Comparison of ENCODE assay signal across 13 cellular contexts in genomic region chr12:17478908-17479673, GRCh38.
DNase-seq lines count a peak whose midpoint lies in the region; ATAC-seq and TF ChIP-seq lines count a peak whose summit lies in the region.
"Had no signal": no experiment of that assay in that cellular context is flagged by ENCODE, and none has a peak within 500 bp of the region (broad histone marks: within the 10 kb centered on the region; RNA-seq: fewer than 3 reads in every experiment).

No MANE protein-coding gene starts in this region.

- no peaks in the 10 kb centered on the region for H3K36me3 Mint-ChIP-seq in chondrocyte (ENCODE audit: low read depth)
- H3K36me3 Mint-ChIP-seq: CD8-positive, alpha-beta T cell had no signal

- intact Hi-C loops in sigmoid colon (cut with DNase I): no loop called here

- H3K36me3 ChIP-seq in SJCRH30: no peaks in the 10 kb centered on the region
- H3K36me3 ChIP-seq in sigmoid colon: no peaks in the 10 kb centered on the region
- H3K36me3 ChIP-seq: BLaER1 treated with 17β-estradiol and CSF1 and Interleukin-3, amounts not matched to agents 10 nM and 100 nM had no signal

- no peak for TF ChIP-seq CTCF in chondrocyte (IDR thresholded peaks at IDR 0.05)
- TF ChIP-seq CTCF in sigmoid colon (IDR thresholded peaks at IDR 0.05): no peak

- DNase-seq in D341Med (ENCODE audit: low spot score): peak; percentile 8
- peak; percentile 13 to 17 for DNase-seq in SJCRH30
- DNase-seq in chondrocyte (ENCODE audit: low spot score): peak; percentile 67
- DNase-seq in sigmoid colon: peak; percentile 56
- no peak for DNase-seq in GF-D8 (lab: John Stamatoyannopoulos, UW)
- DNase-seq in NCI-H1417 (lab: John Stamatoyannopoulos, UW): no peak
- DNase-seq: Calu3; CD8-positive, alpha-beta T cell; HCEC 1CT had no signal

- H3K9me3 Mint-ChIP-seq in chondrocyte (ENCODE audit: low read depth): peaks cover 24% of the 10 kb centered on the region

- no peak for TF ChIP-seq POLR2A in sigmoid colon (IDR thresholded peaks at IDR 0.05)

- no peak for ATAC-seq in HG03095 (IDR thresholded peaks at IDR 0.05; ENCODE audit: unreplicated experiment)
- ATAC-seq: CD8-positive, alpha-beta T cell; GM23338 had no signal

- WGBS in sigmoid colon, 2 donors: 89 to 93% methylated on average over 8 of the region's 8 CpGs

- no peaks in the 10 kb centered on the region for H3K27me3 Mint-ChIP-seq in chondrocyte (ENCODE audit: low read depth)
- H3K27me3 Mint-ChIP-seq: B cell had no signal

- H3K27me3 ChIP-seq in SJCRH30 (no peaks in the 10 kb centered on the region), sigmoid colon (no peaks in the 10 kb centered on the region)
- H3K27me3 ChIP-seq: BLaER1 treated with 17β-estradiol and CSF1 and Interleukin-3, amounts not matched to agents 10 nM and 100 nM had no signal

- H3K27ac Mint-ChIP-seq in chondrocyte (ENCODE audit: unreplicated experiment): no peak overlapping the region
- H3K27ac Mint-ChIP-seq: B cell; CD8-positive, alpha-beta T cell; GM23338 had no signal

- no peak overlapping the region for H3K4me3 Mint-ChIP-seq in chondrocyte (ENCODE audit: unreplicated experiment)
- H3K4me3 Mint-ChIP-seq: B cell; CD8-positive, alpha-beta T cell; GM23338 had no signal

- no peaks in the 10 kb centered on the region for H3K4me1 Mint-ChIP-seq in chondrocyte (ENCODE audit: low read depth)
- H3K4me1 Mint-ChIP-seq: B cell, GM23338 had no signal

- no peak for TF ChIP-seq EP300 in sigmoid colon (IDR thresholded peaks at IDR 0.05)

- no peaks in the 10 kb centered on the region for H3K4me1 ChIP-seq in SJCRH30
- no peaks in the 10 kb centered on the region for H3K4me1 ChIP-seq in sigmoid colon
- H3K4me1 ChIP-seq: BLaER1 treated with 17β-estradiol and CSF1 and Interleukin-3, amounts not matched to agents 10 nM and 100 nM had no signal

- H3K9me3 ChIP-seq in SJCRH30 (replicated peaks) (no peaks in the 10 kb centered on the region), sigmoid colon (peaks cover 0 to 2% (median 0%) of the 10 kb centered on the region in 4 donors)

- H3K4me3 ChIP-seq in SJCRH30: no peak overlapping the region
- no peak overlapping the region for H3K4me3 ChIP-seq in sigmoid colon
- H3K4me3 ChIP-seq: BLaER1 treated with 17β-estradiol and CSF1 and Interleukin-3, amounts not matched to agents 10 nM and 100 nM; GM23338 had no signal

- H3K27ac ChIP-seq in SJCRH30: no peak overlapping the region
- H3K27ac ChIP-seq in sigmoid colon: no peak overlapping the region
- H3K27ac ChIP-seq: BLaER1 treated with 17β-estradiol and CSF1 and Interleukin-3, amounts not matched to agents 10 nM and 100 nM had no signal

Comparison
In these comparisons a context has a peak if more than half of its experiments do, and no peak if none do; other contexts are left out.
1. DNase-seq: peak in D341Med (single experiment), SJCRH30 (2 of 2), chondrocyte (single experiment) and sigmoid colon (single experiment); none in GF-D8 (single experiment) and NCI-H1417 (0 of 3).